ENCODE assay signal across 1 cellular context in genomic region chr10:101558206-101558605, GRCh38.
TF ChIP-seq lines count a peak whose summit lies in the region.

No MANE protein-coding gene starts in this region.

TF ChIP-seq in WTC11, 78 proteins besides CTCF, POLR2A, EP300 and RAD21:
- TF ChIP-seq IRF1 (CRISPR knock-in tag; IDR thresholded peaks at IDR 0.05) (no peak), FOXJ3 (CRISPR knock-in tag; IDR thresholded peaks at IDR 0.05; ENCODE audit: borderline replicate concordance) (no peak), NR2C2 (CRISPR knock-in tag; IDR thresholded peaks at IDR 0.05) (no peak), JAZF1 (CRISPR knock-in tag; IDR thresholded peaks at IDR 0.05) (no peak), USF2 (CRISPR knock-in tag; IDR thresholded peaks at IDR 0.05) (no peak), SP1 (CRISPR knock-in tag; conservative IDR thresholded peaks at IDR 0.05) (no peak), ZBTB21 (CRISPR knock-in tag; IDR thresholded peaks at IDR 0.05; ENCODE audit: borderline replicate concordance) (no peak), AR (CRISPR knock-in tag; IDR thresholded peaks at IDR 0.05) (no peak), ZNF121 (CRISPR knock-in tag; IDR thresholded peaks at IDR 0.05) (no peak), STAT6 (CRISPR knock-in tag; conservative IDR thresholded peaks at IDR 0.05; ENCODE audit: low read depth) (no peak), SOX15 (CRISPR knock-in tag; IDR thresholded peaks at IDR 0.05) (no peak), PREB (CRISPR knock-in tag; IDR thresholded peaks at IDR 0.05; ENCODE audit: borderline replicate concordance) (no peak), NFE2L1 (CRISPR knock-in tag; IDR thresholded peaks at IDR 0.05) (no peak), ESRRA (CRISPR knock-in tag; IDR thresholded peaks at IDR 0.05; ENCODE audit: borderline replicate concordance) (no peak), MAX (CRISPR knock-in tag; IDR thresholded peaks at IDR 0.05) (no peak), ZNF671 (CRISPR knock-in tag; IDR thresholded peaks at IDR 0.05) (no peak)
TF ChIP-seq in WTC11: peak in this region for 0.
